1 cellular context compared by ENCODE assay signal in the genomic region with DNA sequence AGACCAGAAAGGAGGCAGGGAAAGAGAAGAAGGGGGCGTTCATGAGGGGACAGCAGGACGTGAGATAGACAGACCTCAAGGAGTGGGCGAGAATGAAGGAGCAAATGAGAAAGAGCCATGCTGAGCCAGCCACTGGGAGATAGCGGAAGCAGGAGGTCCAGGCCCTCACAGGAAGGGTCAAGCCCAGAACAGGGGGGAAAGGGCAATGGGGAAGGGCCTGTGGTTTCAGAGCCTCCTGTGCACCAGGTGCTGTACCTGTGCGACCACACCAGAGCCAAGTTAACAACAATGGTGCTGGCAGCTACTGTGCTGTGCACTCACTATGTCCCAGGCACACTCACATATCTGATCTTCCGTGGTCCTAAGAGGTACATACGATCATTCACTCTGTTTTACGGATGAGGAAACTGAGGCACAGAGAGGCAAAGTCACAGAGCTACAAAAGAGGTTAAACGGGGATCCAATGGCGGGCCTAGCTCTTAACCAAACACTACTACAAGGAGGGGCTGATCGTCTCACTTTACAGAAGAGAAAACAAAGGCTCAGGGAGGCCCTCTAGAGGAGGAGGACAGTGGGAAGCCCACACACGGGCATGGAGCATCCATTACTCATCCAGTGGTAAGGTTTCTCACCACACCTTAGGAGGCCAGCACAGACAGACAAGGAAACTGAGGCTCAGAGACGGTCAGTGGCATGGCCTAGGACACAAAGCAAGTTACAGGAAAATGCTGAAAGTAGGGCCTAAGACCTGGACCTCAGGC.
TF ChIP-seq lines count a peak whose summit lies in the region.

No MANE protein-coding gene starts in this region.

TF ChIP-seq in HCT116, 20 proteins besides CTCF, POLR2A, EP300 and RAD21 (continued from another document):
- TF ChIP-seq, protein P1, sequence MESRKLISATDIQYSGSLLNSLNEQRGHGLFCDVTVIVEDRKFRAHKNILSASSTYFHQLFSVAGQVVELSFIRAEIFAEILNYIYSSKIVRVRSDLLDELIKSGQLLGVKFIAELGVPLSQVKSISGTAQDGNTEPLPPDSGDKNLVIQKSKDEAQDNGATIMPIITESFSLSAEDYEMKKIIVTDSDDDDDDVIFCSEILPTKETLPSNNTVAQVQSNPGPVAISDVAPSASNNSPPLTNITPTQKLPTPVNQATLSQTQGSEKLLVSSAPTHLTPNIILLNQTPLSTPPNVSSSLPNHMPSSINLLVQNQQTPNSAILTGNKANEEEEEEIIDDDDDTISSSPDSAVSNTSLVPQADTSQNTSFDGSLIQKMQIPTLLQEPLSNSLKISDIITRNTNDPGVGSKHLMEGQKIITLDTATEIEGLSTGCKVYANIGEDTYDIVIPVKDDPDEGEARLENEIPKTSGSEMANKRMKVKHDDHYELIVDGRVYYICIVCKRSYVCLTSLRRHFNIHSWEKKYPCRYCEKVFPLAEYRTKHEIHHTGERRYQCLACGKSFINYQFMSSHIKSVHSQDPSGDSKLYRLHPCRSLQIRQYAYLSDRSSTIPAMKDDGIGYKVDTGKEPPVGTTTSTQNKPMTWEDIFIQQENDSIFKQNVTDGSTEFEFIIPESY (IDR thresholded peaks at IDR 0.05; ENCODE audit: extremely low read depth, insufficient replicate concordance, low read length), result no peak
- no peak for TF ChIP-seq TCF7L2 (IDR thresholded peaks at IDR 0.05; ENCODE audit: borderline replicate concordance, extremely low read depth, insufficient read depth, insufficient read length)
- TF ChIP-seq CBX3 (IDR thresholded peaks at IDR 0.05; ENCODE audit: low read depth), result no peak
- no peak for TF ChIP-seq ELF1 (IDR thresholded peaks at IDR 0.05; ENCODE audit: borderline replicate concordance, low read depth)
- TF ChIP-seq JUND (IDR thresholded peaks at IDR 0.05), result no peak
- TF ChIP-seq SRF (IDR thresholded peaks at IDR 0.05; ENCODE audit: low read depth), result no peak
